In the genomic region with DNA sequence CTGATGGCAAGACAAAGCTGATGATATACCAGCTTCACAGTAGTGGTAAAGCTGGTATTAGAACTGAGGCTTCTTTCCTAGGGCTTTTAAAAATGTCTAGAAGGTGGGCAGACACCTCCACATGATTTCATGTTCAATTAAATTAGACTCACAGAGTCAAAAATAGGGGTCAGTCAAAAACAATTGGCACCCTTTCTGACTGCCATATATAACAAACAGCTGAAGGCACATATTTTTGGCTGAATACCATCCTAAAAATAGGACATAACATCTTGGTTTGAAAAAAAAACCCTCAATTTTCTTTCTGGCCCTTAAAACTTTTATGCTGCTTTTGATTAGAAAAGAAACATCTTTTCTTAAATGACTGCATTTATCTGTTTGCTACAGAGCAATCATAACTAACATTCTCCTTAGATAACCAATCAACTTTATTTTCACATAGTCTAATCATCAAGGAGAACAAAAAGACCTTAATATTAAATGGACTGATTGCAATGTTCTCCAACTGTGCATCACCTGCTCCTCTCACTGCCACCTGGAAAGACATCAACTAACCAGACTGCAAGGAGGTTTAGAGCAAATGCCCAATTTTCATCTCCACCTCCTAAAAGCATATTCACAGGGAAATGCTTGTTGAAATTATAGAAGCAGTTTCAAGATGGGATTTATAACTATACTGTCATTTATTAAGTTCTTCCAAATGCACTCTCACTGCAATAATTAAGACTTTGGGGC, we compare ENCODE assay signal across 20 cellular contexts. TPM values are rescaled to one million over a fixed set of nuclear protein-coding genes. Genes with fewer than 3 reads are reported as not detected.
DNase-seq lines count a peak whose midpoint lies in the region; ATAC-seq lines count a peak whose summit lies in the region.
"Had no signal": no experiment of that assay in that cellular context is flagged by ENCODE, and none has a peak within 500 bp of the region (broad histone marks: within the 10 kb centered on the region; RNA-seq: fewer than 3 reads in every experiment).

No MANE protein-coding gene starts in this region.

- POLR2A ChIA-PET in activated CD4-positive, alpha-beta memory T cell treated with anti-CD3 and anti-CD28 coated beads, Interleukin-2, amount 10 ng/mL, durations not matched to agents 7 days and 5 days (lab: Charles Lee) = interaction anchor here (3.3 kb wide), 1 partner anchor 156 kb away, joined by 32 read pairs; a partner anchor contains a TSS

- H3K27me3 Mint-ChIP-seq in T-helper 1 cell treated with Interleukin-12 subunit alpha and Interleukin-12 subunit beta and Interleukin-4 antibody, amounts not matched to agents 30 μg/mL and 1 μg/mL, for 36 hours (ENCODE audit: low read depth) = no peaks in the 10 kb centered on the region
- no peaks in the 10 kb centered on the region for H3K27me3 Mint-ChIP-seq in CD4-positive, CD25-positive, alpha-beta regulatory T cell
- H3K27me3 Mint-ChIP-seq in activated CD4-positive, alpha-beta memory T cell treated with anti-CD3 and anti-CD28 coated beads, Interleukin-2, amount 10 ng/mL, durations not matched to agents 7 days and 5 days = no peaks in the 10 kb centered on the region

- H3K27ac Mint-ChIP-seq in T-helper 1 cell treated with Interleukin-12 subunit alpha and Interleukin-12 subunit beta and Interleukin-4 antibody, amounts not matched to agents 30 μg/mL and 1 μg/mL, for 36 hours = peak overlapping the region; percentile 62
- peak overlapping the region in 1 of 3 donors; percentile 98 for H3K27ac Mint-ChIP-seq in CD4-positive, CD25-positive, alpha-beta regulatory T cell
- peak overlapping the region; percentile 60 for H3K27ac Mint-ChIP-seq in activated CD4-positive, alpha-beta memory T cell treated with anti-CD3 and anti-CD28 coated beads, Interleukin-2, amount 10 ng/mL, durations not matched to agents 7 days and 5 days

- H3K4me3 ChIP-seq in CD4-positive, CD25-positive, alpha-beta regulatory T cell (ENCODE audit: low read depth, low read length) = peak overlapping the region; percentile 98
- H3K4me3 ChIP-seq in right cardiac atrium (ENCODE audit: low read length) = no peak overlapping the region
- H3K4me3 ChIP-seq: adrenal gland, tibial artery had no signal

- CTCF ChIA-PET in activated CD4-positive, alpha-beta memory T cell treated with anti-CD3 and anti-CD28 coated beads, Interleukin-2, amount 10 ng/mL, durations not matched to agents 7 days and 5 days (lab: Charles Lee) = no interaction called here

- H3K36me3 ChIP-seq in CD4-positive, CD25-positive, alpha-beta regulatory T cell (ENCODE audit: control insufficient read depth, insufficient read depth, low read length) = peaks cover 39% of the 10 kb centered on the region
- H3K36me3 ChIP-seq: adrenal gland had no signal

- H3K36me3 Mint-ChIP-seq in T-helper 1 cell treated with Interleukin-12 subunit alpha and Interleukin-12 subunit beta and Interleukin-4 antibody, amounts not matched to agents 30 μg/mL and 1 μg/mL, for 36 hours (ENCODE audit: low read depth) = peaks cover 16% of the 10 kb centered on the region
- H3K36me3 Mint-ChIP-seq in CD4-positive, CD25-positive, alpha-beta regulatory T cell = peaks cover 17% of the 10 kb centered on the region
- peaks cover 11% of the 10 kb centered on the region for H3K36me3 Mint-ChIP-seq in activated CD4-positive, alpha-beta memory T cell treated with anti-CD3 and anti-CD28 coated beads, Interleukin-2, amount 10 ng/mL, durations not matched to agents 7 days and 5 days (ENCODE audit: low read depth)

- no peaks in the 10 kb centered on the region for H3K9me3 Mint-ChIP-seq in T-helper 1 cell treated with Interleukin-12 subunit alpha and Interleukin-12 subunit beta and Interleukin-4 antibody, amounts not matched to agents 30 μg/mL and 1 μg/mL, for 36 hours
- no peaks in the 10 kb centered on the region for H3K9me3 Mint-ChIP-seq in CD4-positive, CD25-positive, alpha-beta regulatory T cell
- peaks cover 2% of the 10 kb centered on the region for H3K9me3 Mint-ChIP-seq in activated CD4-positive, alpha-beta memory T cell treated with anti-CD3 and anti-CD28 coated beads, Interleukin-2, amount 10 ng/mL, durations not matched to agents 7 days and 5 days

- DNase-seq in T-helper 1 cell (no peak), cerebellum (ENCODE audit: low spot score) (peak; percentile 78), right cardiac atrium (no peak)
- no peak for DNase-seq in CD4-positive, CD25-positive, alpha-beta regulatory T cell
- DNase-seq in activated CD4-positive, alpha-beta memory T cell treated with anti-CD3 and anti-CD28 coated beads, Interleukin-2, amount 10 ng/mL, durations not matched to agents 7 days and 5 days = no peak
- DNase-seq: adrenal gland, AML-193, Caco-2, cortex of kidney, DMS79 treated with DMSO at 0.1 percent for 48 hours, KG1, NCI-H187 treated with DMSO at 0.1 percent for 48 hours, PC-3, SHP77, small intestine, SW 1271, tibial artery had no signal

- intact Hi-C loops in right cardiac atrium (cut with DNase I) = no loop called here

- H3K4me1 Mint-ChIP-seq in T-helper 1 cell treated with Interleukin-12 subunit alpha and Interleukin-12 subunit beta and Interleukin-4 antibody, amounts not matched to agents 30 μg/mL and 1 μg/mL, for 36 hours (ENCODE audit: low read depth) = peaks cover 30% of the 10 kb centered on the region
- H3K4me1 Mint-ChIP-seq in CD4-positive, CD25-positive, alpha-beta regulatory T cell = peaks cover 13 to 27% (median 20%) of the 10 kb centered on the region in 4 donors
- peaks cover 34% of the 10 kb centered on the region for H3K4me1 Mint-ChIP-seq in activated CD4-positive, alpha-beta memory T cell treated with anti-CD3 and anti-CD28 coated beads, Interleukin-2, amount 10 ng/mL, durations not matched to agents 7 days and 5 days

- H3K4me1 ChIP-seq in CD4-positive, CD25-positive, alpha-beta regulatory T cell (ENCODE audit: control insufficient read depth, insufficient read depth, low read length, poor library complexity, severe bottlenecking) = peaks cover 58% of the 10 kb centered on the region
- H3K4me1 ChIP-seq in right cardiac atrium (ENCODE audit: control insufficient read depth, insufficient read depth, low read length) = no peaks in the 10 kb centered on the region

- no peaks in the 10 kb centered on the region for H3K27me3 ChIP-seq in CD4-positive, CD25-positive, alpha-beta regulatory T cell (ENCODE audit: control insufficient read depth, insufficient read depth, low read length)
- no peaks in the 10 kb centered on the region for H3K27me3 ChIP-seq in right cardiac atrium (ENCODE audit: control insufficient read depth, insufficient read depth)
- H3K27me3 ChIP-seq: adrenal gland, tibial artery had no signal

- ATAC-seq in CD4-positive, CD25-positive, alpha-beta regulatory T cell (ENCODE audit: low read depth in 2 of 2) = no peak
- no peak for ATAC-seq in GM21423 (IDR thresholded peaks at IDR 0.05; ENCODE audit: unreplicated experiment)
- ATAC-seq in HG03108 (IDR thresholded peaks at IDR 0.05; ENCODE audit: unreplicated experiment) = no peak
- no peak for ATAC-seq in right cardiac atrium
- ATAC-seq: PC-3 had no signal

- H3K4me3 Mint-ChIP-seq in T-helper 1 cell treated with Interleukin-12 subunit alpha and Interleukin-12 subunit beta and Interleukin-4 antibody, amounts not matched to agents 30 μg/mL and 1 μg/mL, for 36 hours = peak overlapping the region; percentile 39
- no peak overlapping the region for H3K4me3 Mint-ChIP-seq in CD4-positive, CD25-positive, alpha-beta regulatory T cell
- H3K4me3 Mint-ChIP-seq in activated CD4-positive, alpha-beta memory T cell treated with anti-CD3 and anti-CD28 coated beads, Interleukin-2, amount 10 ng/mL, durations not matched to agents 7 days and 5 days = peak overlapping the region; percentile 75

- H3K27ac ChIP-seq in CD4-positive, CD25-positive, alpha-beta regulatory T cell (ENCODE audit: insufficient read depth, low read length, poor library complexity, severe bottlenecking) = peak overlapping the region; percentile 91
- no peak overlapping the region for H3K27ac ChIP-seq in right cardiac atrium (ENCODE audit: low read length)
- H3K27ac ChIP-seq: adrenal gland, tibial artery had no signal

- no peaks in the 10 kb centered on the region for H3K9me3 ChIP-seq in CD4-positive, CD25-positive, alpha-beta regulatory T cell (ENCODE audit: control insufficient read depth in 2 of 2, low read length in 2 of 2)
- H3K9me3 ChIP-seq in right cardiac atrium (ENCODE audit: control insufficient read depth, low read length) = no peaks in the 10 kb centered on the region
- H3K9me3 ChIP-seq: adrenal gland, Caco-2, tibial artery had no signal

RNA-seq across cellular contexts. Expression of a gene that starts 3.2 kb away (rescaled TPM):
- total RNA-seq in CD4-positive, CD25-positive, alpha-beta regulatory T cell = 84.3 TPM
- 10 to 100 TPM; 17.5 to 25.3 (median 21.5) TPM for polyA plus RNA-seq in CD4-positive, CD25-positive, alpha-beta regulatory T cell
- total RNA-seq in activated CD4-positive, alpha-beta memory T cell treated with anti-CD3 and anti-CD28 coated beads, Interleukin-2, amount 10 ng/mL, durations not matched to agents 7 days and 5 days = 10 to 100 TPM; 19.7 to 23.0 TPM
- total RNA-seq in cerebellum (32.4 TPM), right cardiac atrium (10 to 100 TPM in 1 of 4 donors, 1 to 10 TPM in 3; 8.7 to 10.2 (median 9.4) TPM)
- polyA plus RNA-seq in right cardiac atrium = 2.6 TPM

RNA-seq across cellular contexts. Expression of a gene that starts 3.3 kb away (rescaled TPM):
- total RNA-seq in CD4-positive, CD25-positive, alpha-beta regulatory T cell = 1.4 TPM
- 1 to 10 TPM in 3 of 4 donors, under 1 TPM in 1; 0.65 to 2.0 (median 1.7) TPM for polyA plus RNA-seq in CD4-positive, CD25-positive, alpha-beta regulatory T cell
- 1 to 10 TPM; 7.6 to 8.0 TPM for total RNA-seq in activated CD4-positive, alpha-beta memory T cell treated with anti-CD3 and anti-CD28 coated beads, Interleukin-2, amount 10 ng/mL, durations not matched to agents 7 days and 5 days
- total RNA-seq in cerebellum (51.1 TPM), right cardiac atrium (10 to 100 TPM in 3 of 4 donors, 1 to 10 TPM in 1; 8.5 to 11.9 (median 11.3) TPM)
- 2.3 TPM for polyA plus RNA-seq in right cardiac atrium

Comparison
In these comparisons a context has a peak if more than half of its experiments do, and no peak if none do; other contexts are left out.
1. H3K4me3 Mint-ChIP-seq: peak in T-helper 1 cell treated with Interleukin-12 subunit alpha and Interleukin-12 subunit beta and Interleukin-4 antibody, amounts not matched to agents 30 μg/mL and 1 μg/mL, for 36 hours (single experiment) and activated CD4-positive, alpha-beta memory T cell treated with anti-CD3 and anti-CD28 coated beads, Interleukin-2, amount 10 ng/mL, durations not matched to agents 7 days and 5 days (single experiment); none in CD4-positive, CD25-positive, alpha-beta regulatory T cell (0 of 4).